In the genomic region with DNA sequence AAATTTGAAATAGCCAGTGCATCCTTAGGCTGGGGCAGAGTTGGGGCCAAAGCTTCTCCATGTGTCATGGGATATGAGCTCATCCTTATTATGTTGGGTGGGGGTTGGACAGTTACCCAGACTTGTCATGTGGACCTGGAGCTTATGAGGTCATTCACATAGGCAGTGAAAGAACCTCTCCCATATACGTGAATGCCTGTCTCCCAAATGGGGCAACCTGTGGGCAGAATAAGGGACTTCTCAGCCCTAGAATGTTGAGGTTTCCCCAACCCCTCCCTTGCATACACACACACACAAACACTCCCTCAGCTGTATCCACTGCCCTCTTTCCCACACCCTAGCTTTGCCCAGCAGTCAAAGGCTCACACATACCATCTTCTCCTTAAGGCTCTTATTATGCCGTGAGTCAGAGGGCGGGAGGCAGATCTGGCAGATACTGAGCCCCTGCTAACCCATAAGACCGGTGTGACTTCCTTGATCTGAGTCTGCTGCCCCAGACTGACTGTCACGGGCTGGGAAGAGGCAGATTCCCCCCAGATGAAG, we compare ENCODE assay signal across 15 cellular contexts. TPM values are rescaled to one million over a fixed set of nuclear protein-coding genes. Genes with fewer than 3 reads are reported as not detected.
DNase-seq lines count a peak whose midpoint lies in the region; ATAC-seq, FAIRE-seq and TF ChIP-seq lines count a peak whose summit lies in the region.
"Had no signal": no experiment of that assay in that cellular context is flagged by ENCODE, and none has a peak within 500 bp of the region (broad histone marks: within the 10 kb centered on the region; RNA-seq: fewer than 3 reads in every experiment).

No MANE protein-coding gene starts in this region.

- no peak for TF ChIP-seq CTCF in HEK293 (tag by site-specific recombination; IDR thresholded peaks at IDR 0.05)
- no peak for TF ChIP-seq CTCF in astrocyte (IDR thresholded peaks at IDR 0.05; ENCODE audit: insufficient read depth, low read depth, low read length)
- TF ChIP-seq CTCF in left lung (IDR thresholded peaks at IDR 0.05), result no peak

- no peak overlapping the region for H3K27ac ChIP-seq in HEK293 (ENCODE audit: extremely low read depth, low read depth, low read length)
- H3K27ac ChIP-seq in astrocyte (ENCODE audit: low read depth, low read length), result no peak overlapping the region
- H3K27ac ChIP-seq in left lung, result no peak overlapping the region
- no peak overlapping the region for H3K27ac ChIP-seq in substantia nigra (ENCODE audit: low read depth, low read length, poor library complexity, severe bottlenecking)
- H3K27ac ChIP-seq: BLaER1 had no signal

- POLR2A ChIA-PET in HEK293 (lab: Yijun Ruan, JAX), result no interaction called here

- no peak overlapping the region for H3K4me3 Mint-ChIP-seq in astrocyte (ENCODE audit: unreplicated experiment)
- H3K4me3 Mint-ChIP-seq: H9, nephron had no signal

- H3K4me1 Mint-ChIP-seq in astrocyte (ENCODE audit: low read depth, unreplicated experiment), result peaks cover 39% of the 10 kb centered on the region
- H3K4me1 Mint-ChIP-seq: H9, nephron had no signal

- no peak for FAIRE-seq in astrocyte (lab: Jason Lieb, UNC)

- H3K4me3 ChIP-seq in HEK293 (ENCODE audit: low read depth, low read length) (no peak overlapping the region), astrocyte (ENCODE audit: insufficient read depth, low read depth, low read length) (no peak overlapping the region), left lung (no peak overlapping the region)
- H3K4me3 ChIP-seq: BLaER1 had no signal

- H3K36me3 ChIP-seq in HEK293 (ENCODE audit: control insufficient read depth in 2 of 2, insufficient read depth in 1 of 2, low read length in 2 of 2) (no peaks in the 10 kb centered on the region), astrocyte (ENCODE audit: insufficient read depth, low read length) (no peaks in the 10 kb centered on the region), left lung (no peaks in the 10 kb centered on the region)
- H3K36me3 ChIP-seq: BLaER1 had no signal

- no peak overlapping the region for H3K9ac ChIP-seq in astrocyte (ENCODE audit: low read length)
- H3K9ac ChIP-seq: BLaER1 had no signal

- H3K9me3 ChIP-seq in HEK293 (ENCODE audit: control insufficient read depth, insufficient read depth, low read depth, low read length) (no peaks in the 10 kb centered on the region), astrocyte (ENCODE audit: insufficient read depth, low read depth, low read length) (no peaks in the 10 kb centered on the region), left lung (no peaks in the 10 kb centered on the region)

- H3K4me2 ChIP-seq in astrocyte (ENCODE audit: low read length), result no peak overlapping the region
- H3K4me2 ChIP-seq: BLaER1 had no signal

- DNase-seq in AG08395 (ENCODE audit: low spot score) (peak; percentile 74), astrocyte (ENCODE audit: low read depth) (peak; percentile 65), left lung (no peak), cerebellar cortex (ENCODE audit: low spot score) (no peak), substantia nigra (lab: John Stamatoyannopoulos, UW) (no peak), NCI-H1417 (lab: John Stamatoyannopoulos, UW) (no peak)
- DNase-seq: H9; NCI-H345; stimulated activated CD4-positive, alpha-beta T cell treated with anti-CD3 and anti-CD28 coated beads, Interleukin-12 subunit alpha, Interleukin-12 subunit beta, amount 100 ng/mL, for 4 hours had no signal

- no peaks in the 10 kb centered on the region for H3K36me3 Mint-ChIP-seq in astrocyte (ENCODE audit: low read depth, unreplicated experiment)
- H3K36me3 Mint-ChIP-seq: activated naive CD4-positive, alpha-beta T cell treated with anti-CD3 and anti-CD28 coated beads, Interleukin-2, amount 50 U/mL, for 72 hours had no signal

- peaks cover 28% of the 10 kb centered on the region for H3K27me3 Mint-ChIP-seq in astrocyte (ENCODE audit: low read depth, unreplicated experiment)

- H3K27me3 ChIP-seq in astrocyte (ENCODE audit: insufficient read depth, low read length) (no peaks in the 10 kb centered on the region), left lung (peaks cover 0 to 26% of the 10 kb centered on the region in 2 donors)
- H3K27me3 ChIP-seq: BLaER1 had no signal

- H4K20me1 ChIP-seq in astrocyte (ENCODE audit: insufficient read depth, low read length), result no peaks in the 10 kb centered on the region
- H4K20me1 ChIP-seq: BLaER1 had no signal

- H3K4me1 ChIP-seq in HEK293 (ENCODE audit: control insufficient read depth, insufficient read depth, low read length) (no peaks in the 10 kb centered on the region), astrocyte (ENCODE audit: insufficient read depth, low read length) (peaks cover 4% of the 10 kb centered on the region), left lung (no peaks in the 10 kb centered on the region)
- H3K4me1 ChIP-seq: BLaER1 had no signal

- no peaks in the 10 kb centered on the region for H3K79me2 ChIP-seq in astrocyte (ENCODE audit: insufficient read depth, low read length)

- CTCF ChIA-PET in HEK293 (lab: Yijun Ruan, JAX), result no interaction called here

- peaks cover 8% of the 10 kb centered on the region for H3K9me3 Mint-ChIP-seq in astrocyte (ENCODE audit: unreplicated experiment)
- H3K9me3 Mint-ChIP-seq: nephron had no signal

- peak; percentile 30 for ATAC-seq in left lung
- no peak for ATAC-seq in GM18909 (IDR thresholded peaks at IDR 0.05; ENCODE audit: poor library complexity, unreplicated experiment)
- ATAC-seq: activated naive CD4-positive, alpha-beta T cell treated with anti-CD3 and anti-CD28 coated beads, Interleukin-2, amount 50 U/mL, for 72 hours had no signal

- H3K27ac Mint-ChIP-seq in astrocyte (ENCODE audit: unreplicated experiment), result peak overlapping the region; percentile 98
- H3K27ac Mint-ChIP-seq: H9, nephron had no signal

- no peak overlapping the region for H2AFZ ChIP-seq in astrocyte (ENCODE audit: low read depth, low read length)

- intact Hi-C loops in left lung (cut with DNase I), result no loop called here

TF ChIP-seq in HEK293, 187 proteins besides CTCF, POLR2A, EP300 and RAD21 (continues in another document):
- TF ChIP-seq SCRT2 (tag by site-specific recombination; IDR thresholded peaks at IDR 0.05), result peak; percentile 49; the same call in 1 of the 2 replicates
- no peak for TF ChIP-seq MEIS1 (CRISPR knock-in tag; IDR thresholded peaks at IDR 0.05; ENCODE audit: borderline replicate concordance)
- TF ChIP-seq HOXD13 (CRISPR knock-in tag; IDR thresholded peaks at IDR 0.05; ENCODE audit: borderline replicate concordance), result no peak
- no peak for TF ChIP-seq KLF7 (tag by site-specific recombination; IDR thresholded peaks at IDR 0.05; ENCODE audit: borderline replicate concordance)
- TF ChIP-seq SP3 (tag by site-specific recombination; IDR thresholded peaks at IDR 0.05), result peak; percentile 16; the same call in 1 of the 2 replicates
- TF ChIP-seq ZNF223 (tag by site-specific recombination; IDR thresholded peaks at IDR 0.05), result no peak
- no peak for TF ChIP-seq ZNF311 (tag by site-specific recombination; IDR thresholded peaks at IDR 0.05; ENCODE audit: borderline replicate concordance)
- TF ChIP-seq ZNF776 (tag by site-specific recombination; IDR thresholded peaks at IDR 0.05; ENCODE audit: borderline replicate concordance), result no peak
- TF ChIP-seq ZFP37 (tag by site-specific recombination; IDR thresholded peaks at IDR 0.05), result peak; percentile 85; the same call in 1 of the 2 replicates
- no peak for TF ChIP-seq ZBTB1 (tag by site-specific recombination; IDR thresholded peaks at IDR 0.05)
- no peak for TF ChIP-seq ZNF114 (tag by site-specific recombination; IDR thresholded peaks at IDR 0.05)
- peak; percentile 65; the same call in 1 of the 2 replicates for TF ChIP-seq ZBTB48 (tag by site-specific recombination; IDR thresholded peaks at IDR 0.05)
- TF ChIP-seq ZNF2 (tag by site-specific recombination; IDR thresholded peaks at IDR 0.05), result no peak
- no peak for TF ChIP-seq ZNF426 (tag by site-specific recombination; IDR thresholded peaks at IDR 0.05)
- no peak for TF ChIP-seq MYNN (tag by site-specific recombination; IDR thresholded peaks at IDR 0.05; ENCODE audit: borderline replicate concordance)
- no peak for TF ChIP-seq ZBTB20 (tag by site-specific recombination; IDR thresholded peaks at IDR 0.05)
- TF ChIP-seq, protein P1, sequence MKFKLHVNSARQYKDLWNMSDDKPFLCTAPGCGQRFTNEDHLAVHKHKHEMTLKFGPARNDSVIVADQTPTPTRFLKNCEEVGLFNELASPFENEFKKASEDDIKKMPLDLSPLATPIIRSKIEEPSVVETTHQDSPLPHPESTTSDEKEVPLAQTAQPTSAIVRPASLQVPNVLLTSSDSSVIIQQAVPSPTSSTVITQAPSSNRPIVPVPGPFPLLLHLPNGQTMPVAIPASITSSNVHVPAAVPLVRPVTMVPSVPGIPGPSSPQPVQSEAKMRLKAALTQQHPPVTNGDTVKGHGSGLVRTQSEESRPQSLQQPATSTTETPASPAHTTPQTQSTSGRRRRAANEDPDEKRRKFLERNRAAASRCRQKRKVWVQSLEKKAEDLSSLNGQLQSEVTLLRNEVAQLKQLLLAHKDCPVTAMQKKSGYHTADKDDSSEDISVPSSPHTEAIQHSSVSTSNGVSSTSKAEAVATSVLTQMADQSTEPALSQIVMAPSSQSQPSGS (tag by site-specific recombination; IDR thresholded peaks at IDR 0.05; ENCODE audit: low read depth), result peak; percentile 46; the same call in 1 of the 2 replicates
- TF ChIP-seq ZBTB17 (tag by site-specific recombination; IDR thresholded peaks at IDR 0.05), result no peak
- TF ChIP-seq SP7 (tag by site-specific recombination; IDR thresholded peaks at IDR 0.05), result no peak
- no peak for TF ChIP-seq ZNF843 (tag by site-specific recombination; IDR thresholded peaks at IDR 0.05)
- peak; percentile 61 for TF ChIP-seq ZNF335 (tag by site-specific recombination; conservative IDR thresholded peaks at IDR 0.05)
- no peak for TF ChIP-seq ZNF48 (tag by site-specific recombination; IDR thresholded peaks at IDR 0.05)
- TF ChIP-seq, protein P2, sequence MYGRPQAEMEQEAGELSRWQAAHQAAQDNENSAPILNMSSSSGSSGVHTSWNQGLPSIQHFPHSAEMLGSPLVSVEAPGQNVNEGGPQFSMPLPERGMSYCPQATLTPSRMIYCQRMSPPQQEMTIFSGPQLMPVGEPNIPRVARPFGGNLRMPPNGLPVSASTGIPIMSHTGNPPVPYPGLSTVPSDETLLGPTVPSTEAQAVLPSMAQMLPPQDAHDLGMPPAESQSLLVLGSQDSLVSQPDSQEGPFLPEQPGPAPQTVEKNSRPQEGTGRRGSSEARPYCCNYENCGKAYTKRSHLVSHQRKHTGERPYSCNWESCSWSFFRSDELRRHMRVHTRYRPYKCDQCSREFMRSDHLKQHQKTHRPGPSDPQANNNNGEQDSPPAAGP (tag by site-specific recombination; IDR thresholded peaks at IDR 0.05), result 0 out of 2 replicates have a peak, but pooled peaks have one; percentile 34

RNA-seq across cellular contexts. Expression of a gene that starts 2.3 kb away (rescaled TPM):
- 0.16 TPM in 1 of 2 replicates, not detected in the other for total RNA-seq in astrocyte
- total RNA-seq in left lung, result under 1 TPM in 1 of 2 donors, not detected in 1; 0.12 TPM
- total RNA-seq: activated CD8-positive, alpha-beta memory T cell treated with anti-CD3 and anti-CD28 coated beads for 36 hours; activated naive CD4-positive, alpha-beta T cell treated with anti-CD3 and anti-CD28 coated beads, Interleukin-2, amount 50 U/mL, for 72 hours; H9 had no signal

RNA-seq across cellular contexts. Expression of a gene that starts 28.0 kb away (rescaled TPM):
- total RNA-seq in astrocyte (not detected in 2 replicates), left lung (not detected)
- total RNA-seq: activated CD8-positive, alpha-beta memory T cell treated with anti-CD3 and anti-CD28 coated beads for 36 hours; activated naive CD4-positive, alpha-beta T cell treated with anti-CD3 and anti-CD28 coated beads, Interleukin-2, amount 50 U/mL, for 72 hours; H9 had no signal

RNA-seq across cellular contexts. Expression of a gene that starts 40.9 kb away (rescaled TPM):
- total RNA-seq in astrocyte (not detected in 2 replicates), left lung (not detected)
- total RNA-seq: activated CD8-positive, alpha-beta memory T cell treated with anti-CD3 and anti-CD28 coated beads for 36 hours; activated naive CD4-positive, alpha-beta T cell treated with anti-CD3 and anti-CD28 coated beads, Interleukin-2, amount 50 U/mL, for 72 hours; H9 had no signal

RNA-seq across cellular contexts. Expression of a gene that starts 46.3 kb away (rescaled TPM):
- total RNA-seq in astrocyte (not detected in 2 replicates), left lung (not detected)
- total RNA-seq: activated CD8-positive, alpha-beta memory T cell treated with anti-CD3 and anti-CD28 coated beads for 36 hours; activated naive CD4-positive, alpha-beta T cell treated with anti-CD3 and anti-CD28 coated beads, Interleukin-2, amount 50 U/mL, for 72 hours; H9 had no signal

Comparison
In these comparisons a context has a peak if more than half of its experiments do, and no peak if none do; other contexts are left out.
1. DNase-seq: peak in AG08395 (single experiment) and astrocyte (single experiment); none in left lung (0 of 2), cerebellar cortex (single experiment), substantia nigra (0 of 49) and NCI-H1417 (0 of 3).